In genomic region chr1:149783289-149783688, GRCh38 we compare ENCODE assay signal across 1 cellular context. TPM values are rescaled to one million over a fixed set of nuclear protein-coding genes. Genes with fewer than 3 reads are reported as not detected.
"Had no signal": no experiment of that assay in that cellular context is flagged by ENCODE, and none has a peak within 500 bp of the region (broad histone marks: within the 10 kb centered on the region; RNA-seq: fewer than 3 reads in every experiment).

No MANE protein-coding gene starts in this region.

RNA-seq across cellular contexts. Expression of gene FCGR1A, which starts 0.8 kb away (rescaled TPM):
- total RNA-seq: suprapubic skin had no signal
